ENCODE assay signal across 10 cellular contexts in the genomic region with DNA sequence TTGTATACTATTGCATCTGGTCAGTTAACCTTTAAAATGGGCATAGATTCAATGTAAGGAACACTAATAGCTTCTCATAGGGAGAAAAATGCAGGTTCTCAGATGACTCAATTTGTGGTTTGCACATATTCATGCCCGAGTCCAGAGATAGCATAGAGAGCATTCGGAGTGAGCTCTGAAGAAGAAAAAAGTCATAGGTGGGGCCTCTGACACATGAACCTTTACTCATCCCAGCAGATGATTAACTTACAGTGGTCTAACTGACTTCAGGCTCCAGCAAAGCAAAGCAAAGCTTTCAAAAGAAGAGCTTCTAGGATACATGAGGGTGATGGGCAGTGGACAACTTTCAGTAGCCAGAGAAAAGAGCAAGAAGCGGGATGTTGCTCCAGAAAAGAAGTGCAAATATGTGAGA. TPM values are rescaled to one million over a fixed set of nuclear protein-coding genes. Genes with fewer than 3 reads are reported as not detected.
DNase-seq lines count a peak whose midpoint lies in the region; ATAC-seq and TF ChIP-seq lines count a peak whose summit lies in the region.
"Had no signal": no experiment of that assay in that cellular context is flagged by ENCODE, and none has a peak within 500 bp of the region (broad histone marks: within the 10 kb centered on the region; RNA-seq: fewer than 3 reads in every experiment).

No MANE protein-coding gene starts in this region.

- H3K27me3 ChIP-seq in neural progenitor cell = no peaks in the 10 kb centered on the region
- H3K27me3 ChIP-seq: BE2C had no signal

- peaks cover 35% of the 10 kb centered on the region for H3F3A ChIP-seq in neural progenitor cell (ENCODE audit: low read depth)

- H3K27ac Mint-ChIP-seq in activated CD8-positive, alpha-beta T cell treated with anti-CD3 and anti-CD28 coated beads for 36 hours = peak overlapping the region; percentile 17
- no peak overlapping the region for H3K27ac Mint-ChIP-seq in activated CD8-positive, alpha-beta T cell treated with anti-CD3 and anti-CD28 coated beads, Interleukin-2, amount 10 ng/mL, durations not matched to agents 7 days and 5 days
- H3K27ac Mint-ChIP-seq in activated T-helper 2 cell treated with anti-CD3 and anti-CD28 coated beads, Interferon-gamma antibody, Interleukin-2, Interleukin-4, amounts not matched to agents 10 μg/mL and 5 μg/mL and 100 μg/mL, durations not matched to agents 14 hours and 24 hours and 36 hours = peak overlapping the region; percentile 71
- H3K27ac Mint-ChIP-seq in neural progenitor cell = no peak overlapping the region

- H3K9me3 ChIP-seq in neural progenitor cell (ENCODE audit: low read depth) = no peaks in the 10 kb centered on the region
- H3K9me3 ChIP-seq: BE2C had no signal

- ATAC-seq in activated CD8-positive, alpha-beta T cell treated with anti-CD3 and anti-CD28 coated beads for 36 hours = peak; percentile 45
- ATAC-seq in activated CD8-positive, alpha-beta T cell treated with anti-CD3 and anti-CD28 coated beads, Interleukin-2, amount 10 ng/mL, durations not matched to agents 7 days and 5 days = no peak
- peak; percentile 43 for ATAC-seq in HG03342 (IDR thresholded peaks at IDR 0.05; ENCODE audit: unreplicated experiment)

- H4K20me1 ChIP-seq in neural progenitor cell (ENCODE audit: low read depth) = peaks cover 3% of the 10 kb centered on the region

- H3K36me3 Mint-ChIP-seq in activated CD8-positive, alpha-beta T cell treated with anti-CD3 and anti-CD28 coated beads for 36 hours (ENCODE audit: low read depth) = peaks cover 2% of the 10 kb centered on the region
- H3K36me3 Mint-ChIP-seq in activated CD8-positive, alpha-beta T cell treated with anti-CD3 and anti-CD28 coated beads, Interleukin-2, amount 10 ng/mL, durations not matched to agents 7 days and 5 days (ENCODE audit: low read depth) = peaks cover 4% of the 10 kb centered on the region
- H3K36me3 Mint-ChIP-seq in activated T-helper 2 cell treated with anti-CD3 and anti-CD28 coated beads, Interferon-gamma antibody, Interleukin-2, Interleukin-4, amounts not matched to agents 10 μg/mL and 5 μg/mL and 100 μg/mL, durations not matched to agents 14 hours and 24 hours and 36 hours (ENCODE audit: low read depth) = no peaks in the 10 kb centered on the region
- peaks cover 2% of the 10 kb centered on the region for H3K36me3 Mint-ChIP-seq in neural progenitor cell

- H3K36me3 ChIP-seq in neural progenitor cell = no peaks in the 10 kb centered on the region
- H3K36me3 ChIP-seq: BE2C had no signal

- H3K27ac ChIP-seq in neural progenitor cell = no peak overlapping the region

- H3K4me3 Mint-ChIP-seq in activated CD8-positive, alpha-beta T cell treated with anti-CD3 and anti-CD28 coated beads for 36 hours = no peak overlapping the region
- no peak overlapping the region for H3K4me3 Mint-ChIP-seq in activated CD8-positive, alpha-beta T cell treated with anti-CD3 and anti-CD28 coated beads, Interleukin-2, amount 10 ng/mL, durations not matched to agents 7 days and 5 days
- H3K4me3 Mint-ChIP-seq in activated T-helper 2 cell treated with anti-CD3 and anti-CD28 coated beads, Interferon-gamma antibody, Interleukin-2, Interleukin-4, amounts not matched to agents 10 μg/mL and 5 μg/mL and 100 μg/mL, durations not matched to agents 14 hours and 24 hours and 36 hours (ENCODE audit: low read depth) = no peak overlapping the region
- H3K4me3 Mint-ChIP-seq in neural progenitor cell = peak overlapping the region; percentile 37

- no peak overlapping the region for H3K4me2 ChIP-seq in neural progenitor cell

- H3K27me3 Mint-ChIP-seq in activated CD8-positive, alpha-beta T cell treated with anti-CD3 and anti-CD28 coated beads for 36 hours = no peaks in the 10 kb centered on the region
- no peaks in the 10 kb centered on the region for H3K27me3 Mint-ChIP-seq in activated CD8-positive, alpha-beta T cell treated with anti-CD3 and anti-CD28 coated beads, Interleukin-2, amount 10 ng/mL, durations not matched to agents 7 days and 5 days (ENCODE audit: low read depth)
- no peaks in the 10 kb centered on the region for H3K27me3 Mint-ChIP-seq in activated T-helper 2 cell treated with anti-CD3 and anti-CD28 coated beads, Interferon-gamma antibody, Interleukin-2, Interleukin-4, amounts not matched to agents 10 μg/mL and 5 μg/mL and 100 μg/mL, durations not matched to agents 14 hours and 24 hours and 36 hours (ENCODE audit: low read depth)
- peaks cover 35% of the 10 kb centered on the region for H3K27me3 Mint-ChIP-seq in neural progenitor cell (ENCODE audit: insufficient read depth, low read depth)

- H2AFZ ChIP-seq in neural progenitor cell (replicated peaks) = no peak overlapping the region

- peak; percentile 34 for DNase-seq in activated CD8-positive, alpha-beta T cell treated with anti-CD3 and anti-CD28 coated beads for 36 hours
- no peak for DNase-seq in activated CD8-positive, alpha-beta T cell treated with anti-CD3 and anti-CD28 coated beads, Interleukin-2, amount 10 ng/mL, durations not matched to agents 7 days and 5 days
- DNase-seq in activated T-helper 2 cell treated with anti-CD3 and anti-CD28 coated beads, Interferon-gamma antibody, Interleukin-2, Interleukin-4, amounts not matched to agents 10 μg/mL and 5 μg/mL and 100 μg/mL, durations not matched to agents 14 hours and 24 hours and 36 hours (ENCODE audit: low spot score) = no peak
- DNase-seq in neural progenitor cell (ENCODE audit: low spot score) (no peak), NCI-H82 (lab: John Stamatoyannopoulos, UW) (no peak), hepatic stellate cell (ENCODE audit: low spot score) (no peak), SKM-1 treated with dmso at 0.1 percent for 144 hours (lab: John Stamatoyannopoulos, UW; ENCODE audit: unreplicated experiment) (no peak)
- DNase-seq: BE2C, NCI-H526 had no signal

- intact Hi-C loops in activated CD8-positive, alpha-beta T cell treated with anti-CD3 and anti-CD28 coated beads for 36 hours (cut with micrococcal nuclease) = loop anchor here (5.0 kb wide), 2 partner anchors 37 to 243 kb away; a partner anchor contains a TSS
- intact Hi-C loops in activated T-helper 2 cell treated with anti-CD3 and anti-CD28 coated beads, Interferon-gamma antibody, Interleukin-2, Interleukin-4, amounts not matched to agents 10 μg/mL and 5 μg/mL and 100 μg/mL, durations not matched to agents 14 hours and 24 hours and 36 hours (cut with micrococcal nuclease) = loop anchor here (5.0 kb wide), 2 partner anchors 37 to 87 kb away; a partner anchor contains a TSS

- H3K4me1 ChIP-seq in neural progenitor cell = no peaks in the 10 kb centered on the region

- H3K9ac ChIP-seq in neural progenitor cell = no peak overlapping the region

- TF ChIP-seq CTCF in activated CD8-positive, alpha-beta T cell treated with anti-CD3 and anti-CD28 coated beads for 36 hours (IDR thresholded peaks at IDR 0.05) = no peak
- TF ChIP-seq CTCF in neural progenitor cell (IDR thresholded peaks at IDR 0.05) = no peak

- POLR2A ChIA-PET in activated CD8-positive, alpha-beta T cell treated with anti-CD3 and anti-CD28 coated beads for 36 hours (lab: Charles Lee) = interaction anchor here (0.6 to 3.0 kb wide), 10 partner anchors 9 to 153 kb away, joined by 3 to 18 read pairs (median 4); a partner anchor contains a TSS
- POLR2A ChIA-PET in activated CD8-positive, alpha-beta T cell treated with anti-CD3 and anti-CD28 coated beads, Interleukin-2, amount 10 ng/mL, durations not matched to agents 7 days and 5 days (lab: Charles Lee) = interaction anchor here (0.7 to 4.5 kb wide), 12 partner anchors 12 to 1498 kb away, joined by 3 to 32 read pairs (median 6); partner anchors contain the start of gene HMGN4

- no peaks in the 10 kb centered on the region for H3K79me2 ChIP-seq in neural progenitor cell (ENCODE audit: low read depth)

- CTCF ChIA-PET in activated CD8-positive, alpha-beta T cell treated with anti-CD3 and anti-CD28 coated beads for 36 hours (lab: Charles Lee) = interaction anchor here (1.0 to 2.5 kb wide), 7 partner anchors 13 to 164 kb away, joined by 3 to 8 read pairs (median 5); no protein-coding TSS in a partner anchor
- CTCF ChIA-PET in activated CD8-positive, alpha-beta T cell treated with anti-CD3 and anti-CD28 coated beads, Interleukin-2, amount 10 ng/mL, durations not matched to agents 7 days and 5 days (lab: Charles Lee) = interaction anchor here (0.7 to 3.2 kb wide), 9 partner anchors 12 to 264 kb away, joined by 3 to 21 read pairs (median 4); no protein-coding TSS in a partner anchor

- H3K4me3 ChIP-seq in neural progenitor cell = no peak overlapping the region

- peaks cover 44% of the 10 kb centered on the region for H3K4me1 Mint-ChIP-seq in activated CD8-positive, alpha-beta T cell treated with anti-CD3 and anti-CD28 coated beads for 36 hours (ENCODE audit: low read depth)
- H3K4me1 Mint-ChIP-seq in activated CD8-positive, alpha-beta T cell treated with anti-CD3 and anti-CD28 coated beads, Interleukin-2, amount 10 ng/mL, durations not matched to agents 7 days and 5 days (ENCODE audit: low read depth) = peaks cover 66% of the 10 kb centered on the region
- peaks cover 65% of the 10 kb centered on the region for H3K4me1 Mint-ChIP-seq in activated T-helper 2 cell treated with anti-CD3 and anti-CD28 coated beads, Interferon-gamma antibody, Interleukin-2, Interleukin-4, amounts not matched to agents 10 μg/mL and 5 μg/mL and 100 μg/mL, durations not matched to agents 14 hours and 24 hours and 36 hours (ENCODE audit: low read depth)
- peaks cover 27% of the 10 kb centered on the region for H3K4me1 Mint-ChIP-seq in neural progenitor cell

- H3K9me3 Mint-ChIP-seq in activated CD8-positive, alpha-beta T cell treated with anti-CD3 and anti-CD28 coated beads for 36 hours = no peaks in the 10 kb centered on the region
- no peaks in the 10 kb centered on the region for H3K9me3 Mint-ChIP-seq in activated CD8-positive, alpha-beta T cell treated with anti-CD3 and anti-CD28 coated beads, Interleukin-2, amount 10 ng/mL, durations not matched to agents 7 days and 5 days (ENCODE audit: insufficient read depth)
- H3K9me3 Mint-ChIP-seq in activated T-helper 2 cell treated with anti-CD3 and anti-CD28 coated beads, Interferon-gamma antibody, Interleukin-2, Interleukin-4, amounts not matched to agents 10 μg/mL and 5 μg/mL and 100 μg/mL, durations not matched to agents 14 hours and 24 hours and 36 hours = no peaks in the 10 kb centered on the region
- H3K9me3 Mint-ChIP-seq in neural progenitor cell = peaks cover 15% of the 10 kb centered on the region

RNA-seq across cellular contexts. Expression of gene BTN3A2, which starts 55.3 kb away (rescaled TPM):
- total RNA-seq in activated CD8-positive, alpha-beta T cell treated with anti-CD3 and anti-CD28 coated beads for 36 hours = 10 to 100 TPM; 58.4 to 63.5 TPM
- total RNA-seq in activated CD8-positive, alpha-beta T cell treated with anti-CD3 and anti-CD28 coated beads, Interleukin-2, amount 10 ng/mL, durations not matched to agents 7 days and 5 days = 10 to 100 TPM; 69.0 to 78.3 TPM
- 61.2 and 63.2 TPM in 2 replicates for total RNA-seq in activated T-helper 2 cell treated with anti-CD3 and anti-CD28 coated beads, Interferon-gamma antibody, Interleukin-2, Interleukin-4, amounts not matched to agents 10 μg/mL and 5 μg/mL and 100 μg/mL, durations not matched to agents 14 hours and 24 hours and 36 hours
- total RNA-seq in neural progenitor cell (ENCODE audit: low replicate concordance) = 3.2 and 5.9 TPM in 2 replicates

Comparison
In these comparisons a context has a peak if more than half of its experiments do, and no peak if none do; other contexts are left out.
1. H3K27ac Mint-ChIP-seq: peak in activated CD8-positive, alpha-beta T cell treated with anti-CD3 and anti-CD28 coated beads for 36 hours (single experiment) and activated T-helper 2 cell treated with anti-CD3 and anti-CD28 coated beads, Interferon-gamma antibody, Interleukin-2, Interleukin-4, amounts not matched to agents 10 μg/mL and 5 μg/mL and 100 μg/mL, durations not matched to agents 14 hours and 24 hours and 36 hours (single experiment); none in activated CD8-positive, alpha-beta T cell treated with anti-CD3 and anti-CD28 coated beads, Interleukin-2, amount 10 ng/mL, durations not matched to agents 7 days and 5 days (single experiment) and neural progenitor cell (single experiment).